28 cellular contexts compared by ENCODE assay signal in genomic region chr10:17100586-17100985, GRCh38. TPM values are rescaled to one million over a fixed set of nuclear protein-coding genes. Genes with fewer than 3 reads are reported as not detected.
DNase-seq lines count a peak whose midpoint lies in the region; ATAC-seq, FAIRE-seq and TF ChIP-seq lines count a peak whose summit lies in the region.
"Had no signal": no experiment of that assay in that cellular context is flagged by ENCODE, and none has a peak within 500 bp of the region (broad histone marks: within the 10 kb centered on the region; RNA-seq: fewer than 3 reads in every experiment).

No MANE protein-coding gene starts in this region.

- H3K27me3 ChIP-seq in HCT116 (ENCODE audit: insufficient read depth, low read length), result no peaks in the 10 kb centered on the region
- H3K27me3 ChIP-seq in endothelial cell of umbilical vein (ENCODE audit: control insufficient read depth in 2 of 2, insufficient read depth in 2 of 2, low read length in 2 of 2), result no peaks in the 10 kb centered on the region
- no peaks in the 10 kb centered on the region for H3K27me3 ChIP-seq in neural progenitor cell
- no peaks in the 10 kb centered on the region for H3K27me3 ChIP-seq in Karpas-422 (ENCODE audit: low read length)
- H3K27me3 ChIP-seq: body of pancreas, SJSA1 had no signal

- H3K4me2 ChIP-seq in HCT116 (ENCODE audit: low read length) (peak overlapping the region; percentile 60), endothelial cell of umbilical vein (ENCODE audit: insufficient read depth, low read length) (peak overlapping the region; percentile 76), neural progenitor cell (no peak overlapping the region), Karpas-422 (ENCODE audit: low read depth, low read length, poor library complexity, severe bottlenecking) (no peak overlapping the region)
- H3K4me2 ChIP-seq: KMS-11 had no signal

- no peak overlapping the region for H3K27ac ChIP-seq in HCT116 (ENCODE audit: low read depth, low read length)
- H3K27ac ChIP-seq in endothelial cell of umbilical vein (ENCODE audit: insufficient read depth, low read depth, low read length), result no peak overlapping the region
- H3K27ac ChIP-seq in neural progenitor cell, result no peak overlapping the region
- no peak overlapping the region for H3K27ac ChIP-seq in Karpas-422 (ENCODE audit: low read length)
- H3K27ac ChIP-seq: body of pancreas, KMS-11, prostate gland, SJSA1 had no signal

- POLR2A ChIA-PET in HCT116 (lab: Charles Lee) (no interaction called here), endothelial cell of umbilical vein (lab: Charles Lee) (no interaction called here)

- H3K27me3 Mint-ChIP-seq in neural progenitor cell (ENCODE audit: insufficient read depth, low read depth), result no peaks in the 10 kb centered on the region
- H3K27me3 Mint-ChIP-seq: activated naive CD8-positive, alpha-beta T cell had no signal

- H2AFZ ChIP-seq in HCT116 (ENCODE audit: low read depth, low read length, poor library complexity, severe bottlenecking) (peak overlapping the region; percentile 93), endothelial cell of umbilical vein (ENCODE audit: low read depth, low read length) (no peak overlapping the region), neural progenitor cell (replicated peaks) (no peak overlapping the region), Karpas-422 (ENCODE audit: low read length) (no peak overlapping the region)

- H3K9me3 Mint-ChIP-seq in neural progenitor cell, result peaks cover 5% of the 10 kb centered on the region

- H3K36me3 ChIP-seq in HCT116 (ENCODE audit: control insufficient read depth in 1 of 2, insufficient read depth in 2 of 2, low read length in 2 of 2) (no peaks in the 10 kb centered on the region), endothelial cell of umbilical vein (ENCODE audit: control insufficient read depth in 2 of 2, extremely low read depth in 1 of 2, insufficient read depth in 2 of 2, low read length in 2 of 2) (no peaks in the 10 kb centered on the region), neural progenitor cell (no peaks in the 10 kb centered on the region), Karpas-422 (ENCODE audit: insufficient read depth, low read length) (no peaks in the 10 kb centered on the region)
- H3K36me3 ChIP-seq: prostate gland, SJSA1 had no signal

- peak overlapping the region; percentile 88 for H3K27ac Mint-ChIP-seq in neural progenitor cell
- H3K27ac Mint-ChIP-seq: activated naive CD8-positive, alpha-beta T cell; activated T-helper 2 cell treated with anti-CD3 and anti-CD28 coated beads, Interferon-gamma antibody, Interleukin-2, Interleukin-4, amounts not matched to agents 10 μg/mL and 5 μg/mL and 100 μg/mL, durations not matched to agents 14 hours and 24 hours and 36 hours had no signal

- RAD21 ChIA-PET in HCT116 (lab: Charles Lee; ENCODE audit: low non-redundant PET in 1 of 2, low total read pairs in 2 of 2, uncharacterized antibody in 2 of 2, unreplicated experiment in 2 of 2), result no interaction called here

- no peak for TF ChIP-seq POLR2A in HCT116 (IDR thresholded peaks at IDR 0.05; ENCODE audit: borderline replicate concordance, extremely low read depth, insufficient read depth, insufficient read length)
- no peak for TF ChIP-seq POLR2A in endothelial cell of umbilical vein (IDR thresholded peaks at IDR 0.05; ENCODE audit: low read depth, low read length)

- ATAC-seq in HCT116 (peak; percentile 91), HG03045 (IDR thresholded peaks at IDR 0.05; ENCODE audit: unreplicated experiment) (no peak)
- ATAC-seq: body of pancreas, mucosa of descending colon, PC-3 had no signal

- TF ChIP-seq CTCF in HCT116 (IDR thresholded peaks at IDR 0.05 in 2 of 3, conservative IDR thresholded peaks at IDR 0.05 in 1 of 3; ENCODE audit: borderline replicate concordance in 1 of 3, insufficient read depth in 1 of 3, low read depth in 2 of 3, low read length in 2 of 3), result no peak
- TF ChIP-seq CTCF in endothelial cell of umbilical vein (IDR thresholded peaks at IDR 0.05; ENCODE audit: extremely low read depth in 1 of 2, insufficient read depth in 1 of 2, low read depth in 1 of 2, low read length in 2 of 2), result no peak
- no peak for TF ChIP-seq CTCF in neural progenitor cell (IDR thresholded peaks at IDR 0.05)

- H3K9me2 ChIP-seq in HCT116 (ENCODE audit: insufficient read depth) (0 out of 2 replicates have a peak, but pooled peaks cover 4% of the 10 kb centered on the region), Karpas-422 (replicated peaks; ENCODE audit: insufficient read depth, low read length) (no peaks in the 10 kb centered on the region)

- intact Hi-C loops in HCT116 (cut with micrococcal nuclease) (no loop called here), endothelial cell of umbilical vein (cut with micrococcal nuclease) (loop anchor here (2.0 kb wide), 3 partner anchors 38 to 248 kb away; no protein-coding TSS in a partner anchor)

- H3K79me2 ChIP-seq in HCT116 (ENCODE audit: insufficient read depth, low read length), result no peaks in the 10 kb centered on the region
- H3K79me2 ChIP-seq in endothelial cell of umbilical vein (ENCODE audit: control insufficient read depth, insufficient read depth, low read length), result no peaks in the 10 kb centered on the region
- H3K79me2 ChIP-seq in neural progenitor cell (ENCODE audit: low read depth), result no peaks in the 10 kb centered on the region
- no peaks in the 10 kb centered on the region for H3K79me2 ChIP-seq in Karpas-422 (ENCODE audit: low read length)

- TF ChIP-seq RAD21 in HCT116 (IDR thresholded peaks at IDR 0.05; ENCODE audit: low read depth), result no peak

- no peaks in the 10 kb centered on the region for H3K9me1 ChIP-seq in endothelial cell of umbilical vein (replicated peaks; ENCODE audit: control insufficient read depth, extremely low read depth, insufficient read depth, low read length)

- H4K20me1 ChIP-seq in HCT116 (ENCODE audit: insufficient read depth) (no peaks in the 10 kb centered on the region), endothelial cell of umbilical vein (replicated peaks; ENCODE audit: control insufficient read depth, extremely low read depth, insufficient read depth, low read length) (no peaks in the 10 kb centered on the region), neural progenitor cell (ENCODE audit: low read depth) (no peaks in the 10 kb centered on the region), Karpas-422 (ENCODE audit: insufficient read depth, low read depth, low read length) (no peaks in the 10 kb centered on the region)

- H3K9ac ChIP-seq in HCT116 (ENCODE audit: low read length), result no peak overlapping the region
- H3K9ac ChIP-seq in endothelial cell of umbilical vein (replicated peaks; ENCODE audit: extremely low read depth, insufficient read depth, low read length), result no peak overlapping the region
- no peak overlapping the region for H3K9ac ChIP-seq in neural progenitor cell
- no peak overlapping the region for H3K9ac ChIP-seq in Karpas-422 (ENCODE audit: low read length)
- H3K9ac ChIP-seq: KMS-11 had no signal

- peaks cover 2% of the 10 kb centered on the region for H3K36me3 Mint-ChIP-seq in neural progenitor cell

- no peak for FAIRE-seq in endothelial cell of umbilical vein (lab: Jason Lieb, UNC)
- FAIRE-seq: GM18507, HTR-8/SVneo had no signal

- DNase-seq in HCT116 (ENCODE audit: low read depth, low spot score) (no peak), RPMI7951 (ENCODE audit: low read depth) (peak; percentile 58), endothelial cell of umbilical vein (ENCODE audit: low read depth, low spot score) (peak; percentile 47), neural progenitor cell (ENCODE audit: low spot score) (no peak), Karpas-422 (no peak), iPS-NIHi7 (ENCODE audit: extremely low spot score) (no peak), NCI-H1048 (lab: John Stamatoyannopoulos, UW) (no peak)
- DNase-seq: activated CD4-positive, alpha-beta T cell treated with anti-CD3 and anti-CD28 coated beads, Interleukin-2, amount 50 U/mL, for 1 hour; activated CD8-positive, alpha-beta memory T cell treated with anti-CD3 and anti-CD28 coated beads, Interleukin-2, amount 50 U/mL, for 48 hours; body of pancreas; DMS 273 treated with DMSO at 0.1 percent for 48 hours; effector memory CD4-positive, alpha-beta T cell; HCEC 1CT; mucosa of descending colon; NCI-H187; NCI-H2227 treated with DMSO at 0.1 percent for 48 hours; PC-3; stimulated activated naive CD4-positive, alpha-beta T cell treated with Interleukin-2 at 50 U/mL for 16 hours; T-helper 2 cell had no signal

- BruUV-seq in HCT116 (replicated peaks; lab: Mats Ljungman, UMichigan) (no TSS peak), endothelial cell of umbilical vein (replicated peaks; lab: Mats Ljungman, UMichigan) (no TSS peak)

- peaks cover 3% of the 10 kb centered on the region for H3K4me1 Mint-ChIP-seq in neural progenitor cell

- no peaks in the 10 kb centered on the region for H3F3A ChIP-seq in neural progenitor cell (ENCODE audit: low read depth)

- H3K4me3 Mint-ChIP-seq in neural progenitor cell, result no peak overlapping the region
- H3K4me3 Mint-ChIP-seq: activated naive CD8-positive, alpha-beta T cell had no signal

- H3K9me3 ChIP-seq in HCT116 (ENCODE audit: control insufficient read depth in 1 of 2, insufficient read depth in 1 of 2, low read depth in 1 of 2, low read length in 2 of 2) (no peaks in the 10 kb centered on the region), endothelial cell of umbilical vein (replicated peaks; ENCODE audit: control insufficient read depth, insufficient read depth, low read length) (no peaks in the 10 kb centered on the region), neural progenitor cell (ENCODE audit: low read depth) (peaks cover 3% of the 10 kb centered on the region), Karpas-422 (ENCODE audit: low read length) (no peaks in the 10 kb centered on the region)
- H3K9me3 ChIP-seq: body of pancreas, mucosa of descending colon, prostate gland, SJSA1 had no signal

- dilution Hi-C loops in endothelial cell of umbilical vein (cut with MboI; ENCODE audit: extremely low pct_ligation_motif_present, low sequenced_read_pairs), result no loop called here

- H3K4me1 ChIP-seq in HCT116 (ENCODE audit: control insufficient read depth in 1 of 2, insufficient read depth in 2 of 2, low read length in 2 of 2) (peaks cover 10 to 18% of the 10 kb centered on the region in 2 experiments), endothelial cell of umbilical vein (ENCODE audit: control insufficient read depth, extremely low read depth, insufficient read depth, low read length) (peaks cover 16% of the 10 kb centered on the region), neural progenitor cell (no peaks in the 10 kb centered on the region), Karpas-422 (ENCODE audit: low read length) (no peaks in the 10 kb centered on the region)
- H3K4me1 ChIP-seq: body of pancreas, prostate gland, SJSA1 had no signal

- H3K4me3 ChIP-seq in HCT116 (replicated peaks in 1 of 2; ENCODE audit: low read depth in 1 of 2, low read length in 2 of 2) (peak overlapping the region in 1 of 2 experiments; percentile 30; a peak in 1 of 4 replicates), endothelial cell of umbilical vein (replicated peaks in 1 of 3; ENCODE audit: insufficient read depth in 1 of 3, low read depth in 1 of 3, low read length in 3 of 3) (no peak overlapping the region), neural progenitor cell (no peak overlapping the region), Karpas-422 (ENCODE audit: low read length) (no peak overlapping the region)
- H3K4me3 ChIP-seq: body of pancreas, mucosa of descending colon, prostate gland, SJSA1, skin epidermis had no signal

- CTCF ChIA-PET in HCT116 (lab: Charles Lee), result no interaction called here
- CTCF ChIA-PET in endothelial cell of umbilical vein (lab: Charles Lee), result interaction anchor here (1.3 kb wide), 1 partner anchor 9 kb away, joined by 3 read pairs; no protein-coding TSS in a partner anchor

RNA-seq across cellular contexts. Expression of gene CUBN, which starts 29.0 kb away (rescaled TPM):
- total RNA-seq in HCT116 (2021; ENCODE audit: unreplicated experiment) (1.2 TPM), endothelial cell of umbilical vein (2.7 and 3.0 TPM in 2 replicates), neural progenitor cell (ENCODE audit: low replicate concordance) (1.5 and 2.2 TPM in 2 replicates)
- 0.10 and 0.39 TPM in 2 replicates for polyA plus RNA-seq in HCT116 (2012)
- total RNA-seq in RPMI7951 (2014; rRNA removed; shearing (Covaris generic)), result 0.98 and 2.9 TPM in 2 replicates
- polyA plus RNA-seq in endothelial cell of umbilical vein, result 3.6 and 4.6 TPM in 2 replicates
- 2.5 and 3.6 TPM in 2 replicates for polyA plus RNA-seq in endothelial cell of umbilical vein (2011; cell fraction: cytosol; rRNA removed)
- 8.7 and 9.2 TPM in 2 replicates for polyA plus RNA-seq in endothelial cell of umbilical vein (2011; cell fraction: nucleus; rRNA removed)
- 1.3 and 1.5 TPM in 2 replicates for polyA plus RNA-seq in endothelial cell of umbilical vein (2012)
- polyA minus RNA-seq in endothelial cell of umbilical vein, result 8.7 and 11.7 TPM in 2 replicates
- polyA minus RNA-seq in endothelial cell of umbilical vein (2011; cell fraction: cytosol; rRNA and poly(A)+ RNA removed), result not detected
- polyA minus RNA-seq in endothelial cell of umbilical vein (2011; cell fraction: nucleus; rRNA and poly(A)+ RNA removed), result 13.3 and 19.8 TPM in 2 replicates
- total RNA-seq in Karpas-422 (2014; rRNA removed; shearing (Covaris generic); ENCODE audit: low replicate concordance), result 0.18 TPM in 1 of 2 replicates, not detected in the other

Comparison
In these comparisons a context has a peak if more than half of its experiments do, and no peak if none do; other contexts are left out.
1. DNase-seq: peak in RPMI7951 (single experiment) and endothelial cell of umbilical vein (single experiment); none in HCT116 (single experiment), neural progenitor cell (single experiment), Karpas-422 (single experiment), iPS-NIHi7 (single experiment) and NCI-H1048 (single experiment).
2. H3K4me2 ChIP-seq: peak in HCT116 (single experiment) and endothelial cell of umbilical vein (single experiment); none in neural progenitor cell (single experiment) and Karpas-422 (single experiment).